ENCODE assay signal across 1 cellular context in genomic region chr1:200642481-200642880, GRCh38.
TF ChIP-seq lines count a peak whose summit lies in the region.

No MANE protein-coding gene starts in this region.

TF ChIP-seq in K562, 482 proteins besides CTCF, POLR2A, EP300 and RAD21 (continued from another document and continues in another):
- TF ChIP-seq E2F4 (CRISPR knock-in tag; IDR thresholded peaks at IDR 0.05; ENCODE audit: low read depth) (no peak), ERF (CRISPR knock-in tag; IDR thresholded peaks at IDR 0.05) (no peak), UBTF (IDR thresholded peaks at IDR 0.05; ENCODE audit: borderline replicate concordance in 1 of 2, low read depth in 2 of 2, low read length in 2 of 2) (no peak), NCOR1 (IDR thresholded peaks at IDR 0.05) (0 out of 2 replicates have a peak, but pooled peaks have one; percentile 16), RBM22 (IDR thresholded peaks at IDR 0.05; ENCODE audit: low read depth, low read length, poor library complexity, severe bottlenecking) (no peak), CBX1 (IDR thresholded peaks at IDR 0.05; ENCODE audit: low read depth) (no peak), KAT7 (CRISPR knock-in tag; IDR thresholded peaks at IDR 0.05; ENCODE audit: borderline replicate concordance) (no peak), CEBPG (CRISPR knock-in tag; IDR thresholded peaks at IDR 0.05) (no peak), CEBPG (tag; conservative IDR thresholded peaks at IDR 0.05 in 1 of 2, IDR thresholded peaks at IDR 0.05 in 1 of 2) (no peak), ZNF766 (CRISPR knock-in tag; conservative IDR thresholded peaks at IDR 0.05) (no peak), NONO (IDR thresholded peaks at IDR 0.05; ENCODE audit: low read depth in 2 of 2, low read length in 1 of 2) (no peak), PHF21A (IDR thresholded peaks at IDR 0.05; ENCODE audit: borderline replicate concordance, low read depth) (no peak), ZBTB43 (CRISPR knock-in tag; IDR thresholded peaks at IDR 0.05) (no peak), SMAD4 (CRISPR knock-in tag; conservative IDR thresholded peaks at IDR 0.05) (peak; percentile 50), RREB1 (CRISPR knock-in tag; IDR thresholded peaks at IDR 0.05) (no peak), SP1 (CRISPR knock-in tag; IDR thresholded peaks at IDR 0.05) (0 out of 2 replicates have a peak, but pooled peaks have one; percentile 21), TFAM (CRISPR knock-in tag; conservative IDR thresholded peaks at IDR 0.05) (no peak), FOXO4 (CRISPR knock-in tag; IDR thresholded peaks at IDR 0.05) (no peak), GTF2F1 (IDR thresholded peaks at IDR 0.05; ENCODE audit: low read depth, low read length) (no peak), ZNF609 (CRISPR knock-in tag; IDR thresholded peaks at IDR 0.05; ENCODE audit: borderline replicate concordance) (no peak), COPS2 (conservative IDR thresholded peaks at IDR 0.05) (no peak), BHLHE40 (IDR thresholded peaks at IDR 0.05; ENCODE audit: low read length) (no peak), PPARD (CRISPR knock-in tag; IDR thresholded peaks at IDR 0.05) (no peak), HIVEP1 (CRISPR knock-in tag; IDR thresholded peaks at IDR 0.05) (no peak), ZNF24 (IDR thresholded peaks at IDR 0.05) (no peak), TCF15 (CRISPR knock-in tag; IDR thresholded peaks at IDR 0.05) (no peak), CBFB (CRISPR knock-in tag; IDR thresholded peaks at IDR 0.05) (no peak), ELF1 (tag; IDR thresholded peaks at IDR 0.05) (peak; percentile 54), CREB5 (CRISPR knock-in tag; IDR thresholded peaks at IDR 0.05) (no peak), SRSF7 (optimal IDR thresholded peaks at IDR 0.05; ENCODE audit: low read depth, low read length) (no peak), SMAD3 (CRISPR knock-in tag; conservative IDR thresholded peaks at IDR 0.05) (no peak), SMARCC2 (IDR thresholded peaks at IDR 0.05; ENCODE audit: low read depth) (no peak), ELK1 (CRISPR knock-in tag; IDR thresholded peaks at IDR 0.05) (no peak), ZNF174 (CRISPR knock-in tag; IDR thresholded peaks at IDR 0.05) (no peak), ZNF785 (CRISPR knock-in tag; IDR thresholded peaks at IDR 0.05) (no peak), TEAD4 (IDR thresholded peaks at IDR 0.05; ENCODE audit: low read length) (peak; percentile 31; the same call in 1 of the 2 replicates), TEAD4 (CRISPR knock-in tag; IDR thresholded peaks at IDR 0.05; ENCODE audit: borderline replicate concordance) (no peak), NEUROD1 (IDR thresholded peaks at IDR 0.05; ENCODE audit: borderline replicate concordance, low read depth, low read length, partially characterized antibody) (no peak), ZNF511 (CRISPR knock-in tag; IDR thresholded peaks at IDR 0.05) (no peak)
